Comparison of ENCODE assay signal across 8 cellular contexts in the genomic region with DNA sequence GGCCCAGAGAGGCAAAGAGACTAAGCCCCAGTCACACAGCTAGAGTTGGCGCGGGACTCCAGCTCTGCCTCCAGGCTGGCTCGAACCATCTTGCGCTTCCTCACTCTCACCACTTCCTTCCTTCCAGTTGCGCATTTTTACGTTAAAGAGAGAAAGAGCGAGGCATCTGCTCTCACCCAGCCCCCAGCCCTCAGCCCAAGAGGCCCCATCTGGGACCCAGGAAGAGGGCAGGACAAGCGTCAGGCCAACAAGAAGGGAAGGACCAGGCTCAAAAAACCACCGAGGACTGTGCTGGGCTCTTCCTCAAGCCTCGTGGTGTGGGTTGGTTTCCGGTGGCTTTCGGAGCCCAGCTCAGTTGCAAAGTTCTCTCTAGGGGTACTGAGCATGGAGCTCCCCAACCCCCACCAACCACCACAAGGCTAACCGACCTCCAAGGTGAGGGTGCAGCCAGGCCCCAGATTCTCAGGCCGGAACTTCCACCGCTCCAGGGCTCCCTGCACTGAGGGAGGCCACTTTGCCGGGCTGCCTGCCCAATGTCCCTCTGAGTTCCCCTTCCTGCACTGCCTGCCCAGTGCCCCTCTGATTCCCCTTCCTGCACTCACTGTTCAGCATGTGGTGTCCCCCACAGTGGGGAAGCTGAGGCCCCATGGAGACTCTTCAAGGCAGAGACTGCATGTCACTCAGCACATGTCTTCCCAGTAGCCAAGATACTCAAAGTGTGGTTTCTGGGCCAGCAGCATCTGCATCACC. TPM values are rescaled to one million over a fixed set of nuclear protein-coding genes. Genes with fewer than 3 reads are reported as not detected.
DNase-seq lines count a peak whose midpoint lies in the region; ATAC-seq and TF ChIP-seq lines count a peak whose summit lies in the region.

No MANE protein-coding gene starts in this region.

- no peaks in the 10 kb centered on the region for H3K9me3 ChIP-seq in prostate gland

- H3K27me3 Mint-ChIP-seq in stimulated activated naive B cell treated with anti-CD40 and anti-IgM and Interleukin-4, amounts not matched to agents 10 μg/mL and 1 μg/mL and 100 μg/mL, for 72 hours, result peaks cover 6 to 10% of the 10 kb centered on the region in 2 donors

- peak overlapping the region; percentile 36 to 56 for H3K4me3 Mint-ChIP-seq in stimulated activated naive B cell treated with anti-CD40 and anti-IgM and Interleukin-4, amounts not matched to agents 10 μg/mL and 1 μg/mL and 100 μg/mL, for 72 hours

- peak; percentile 75 for ATAC-seq in GM21381 (IDR thresholded peaks at IDR 0.05; ENCODE audit: unreplicated experiment)
- ATAC-seq in stimulated activated naive B cell treated with anti-CD40 and anti-IgM and Interleukin-4, amounts not matched to agents 10 μg/mL and 1 μg/mL and 100 μg/mL, for 72 hours (replicated peaks), result peak; percentile 63 to 65

- H3K4me1 Mint-ChIP-seq in stimulated activated naive B cell treated with anti-CD40 and anti-IgM and Interleukin-4, amounts not matched to agents 10 μg/mL and 1 μg/mL and 100 μg/mL, for 72 hours, result peaks cover 18 to 22% of the 10 kb centered on the region in 2 donors

- no peaks in the 10 kb centered on the region for H3K36me3 ChIP-seq in prostate gland

- no peaks in the 10 kb centered on the region for H3K27me3 ChIP-seq in prostate gland (replicated peaks; ENCODE audit: insufficient read depth)

- H3K9me3 Mint-ChIP-seq in stimulated activated naive B cell treated with anti-CD40 and anti-IgM and Interleukin-4, amounts not matched to agents 10 μg/mL and 1 μg/mL and 100 μg/mL, for 72 hours, result no peaks in the 10 kb centered on the region

- intact Hi-C loops in prostate gland (cut with DNase I), result no loop called here

- 84% methylated on average over 16 of the region's 16 CpGs for WGBS in prostate gland

- peak overlapping the region; percentile 84 for H3K27ac Mint-ChIP-seq in stimulated activated naive B cell treated with anti-CD40 and anti-IgM and Interleukin-4, amounts not matched to agents 10 μg/mL and 1 μg/mL and 100 μg/mL, for 72 hours

- peak; percentile 75 for DNase-seq in Ammon's horn (ENCODE audit: low spot score)
- peak; percentile 97 for DNase-seq in SIG-M5 treated with dmso at 0.1 percent for 504 hours (lab: John Stamatoyannopoulos, UW; ENCODE audit: unreplicated experiment)
- peak; percentile 57 for DNase-seq in globus pallidus (ENCODE audit: low spot score)
- DNase-seq in stimulated activated naive B cell treated with anti-CD40 and anti-IgM and Interleukin-4, amounts not matched to agents 10 μg/mL and 1 μg/mL and 100 μg/mL, for 72 hours, result peak; percentile 5
- DNase-seq in prostate gland (ENCODE audit: low spot score), result no peak
- no peak for DNase-seq in GM13977 (ENCODE audit: low spot score)
- no peak for DNase-seq in NCI-H526 treated with DMSO at 0.1 percent for 48 hours (lab: John Stamatoyannopoulos, UW)

- in situ Hi-C loops in GM13977 (cut with MboI; ENCODE audit: low pct_unique_long_range_greater_than_20kb, low sequenced_read_pairs, unreplicated experiment), result no loop called here

- no peaks in the 10 kb centered on the region for H3K36me3 Mint-ChIP-seq in stimulated activated naive B cell treated with anti-CD40 and anti-IgM and Interleukin-4, amounts not matched to agents 10 μg/mL and 1 μg/mL and 100 μg/mL, for 72 hours

- TF ChIP-seq CTCF in prostate gland (IDR thresholded peaks at IDR 0.05) (no peak), GM13977 (IDR thresholded peaks at IDR 0.05; ENCODE audit: extremely low read depth, insufficient read depth, missing control alignments) (no peak)

- H3K4me1 ChIP-seq in prostate gland (replicated peaks), result peaks cover 11% of the 10 kb centered on the region

- TF ChIP-seq POLR2A in prostate gland (IDR thresholded peaks at IDR 0.05), result no peak

- no peak overlapping the region for H3K4me3 ChIP-seq in prostate gland

- H3K27ac ChIP-seq in prostate gland, result no peak overlapping the region

RNA-seq across cellular contexts. Expression of gene TESC, which starts 35.9 kb away (rescaled TPM):
- 10 to 100 TPM; 11.8 to 32.4 TPM for total RNA-seq in prostate gland

Comparison
In these comparisons a context has a peak if more than half of its experiments do, and no peak if none do; other contexts are left out.
1. DNase-seq: peak in Ammon's horn (single experiment), SIG-M5 treated with dmso at 0.1 percent for 504 hours (single experiment), globus pallidus (single experiment) and stimulated activated naive B cell treated with anti-CD40 and anti-IgM and Interleukin-4, amounts not matched to agents 10 μg/mL and 1 μg/mL and 100 μg/mL, for 72 hours (single experiment); none in prostate gland (single experiment), GM13977 (single experiment) and NCI-H526 treated with DMSO at 0.1 percent for 48 hours (single experiment).